ENCODE assay signal across 12 cellular contexts in genomic region chr15:38565287-38565670, GRCh38. TPM values are rescaled to one million over a fixed set of nuclear protein-coding genes. Genes with fewer than 3 reads are reported as not detected.
DNase-seq lines count a peak whose midpoint lies in the region; ATAC-seq, FAIRE-seq and TF ChIP-seq lines count a peak whose summit lies in the region.
"Had no signal": no experiment of that assay in that cellular context is flagged by ENCODE, and none has a peak within 500 bp of the region (broad histone marks: within the 10 kb centered on the region; RNA-seq: fewer than 3 reads in every experiment).

No MANE protein-coding gene starts in this region.

- peaks cover 3 to 32% of the 10 kb centered on the region in 2 experiments; a peak in 4 of 5 replicates for H3K27me3 ChIP-seq in HepG2 (ENCODE audit: control insufficient read depth in 1 of 2, insufficient read depth in 2 of 2, low read length in 2 of 2)
- no peaks in the 10 kb centered on the region for H3K27me3 ChIP-seq in thymus (ENCODE audit: control insufficient read depth, insufficient read depth)

- 29% methylated on average over 8 of the region's 16 CpGs for WGBS in HepG2 (ENCODE audit: low lambda C conversion rate)
- 90% methylated on average over 16 of the region's 16 CpGs for WGBS in thymus

- TF ChIP-seq EP300 in HepG2 (IDR thresholded peaks at IDR 0.05; ENCODE audit: low read depth in 2 of 2, low read length in 2 of 2) (no peak), HepG2 (CRISPR knock-in tag; IDR thresholded peaks at IDR 0.05; ENCODE audit: borderline replicate concordance) (no peak)

- no peak overlapping the region for H3K9ac ChIP-seq in HepG2 (ENCODE audit: insufficient read depth, low read depth, low read length)

- H2AFZ ChIP-seq in HepG2 (ENCODE audit: low read length), result no peak overlapping the region

- H3K9me3 Mint-ChIP-seq in activated naive CD4-positive, alpha-beta T cell treated with anti-CD3 and anti-CD28 coated beads for 36 hours, result peaks cover 2% of the 10 kb centered on the region
- H3K9me3 Mint-ChIP-seq in activated CD8-positive, alpha-beta T cell treated with anti-CD3 and anti-CD28 coated beads for 36 hours, result peaks cover 9% of the 10 kb centered on the region

- FAIRE-seq in HepG2 (lab: Jason Lieb, UNC), result no peak
- FAIRE-seq: bronchial epithelial cell had no signal

- H3K36me3 Mint-ChIP-seq in activated naive CD4-positive, alpha-beta T cell treated with anti-CD3 and anti-CD28 coated beads for 36 hours (ENCODE audit: low read depth), result peaks cover 15% of the 10 kb centered on the region
- peaks cover 35% of the 10 kb centered on the region for H3K36me3 Mint-ChIP-seq in activated CD8-positive, alpha-beta T cell treated with anti-CD3 and anti-CD28 coated beads for 36 hours (ENCODE audit: low read depth)

- in situ Hi-C loops in HepG2 (cut with HindIII; ENCODE audit: extremely low pct_ligation_motif_present, low pct_unique_long_range_greater_than_20kb), result no loop called here

- H4K20me1 ChIP-seq in HepG2 (ENCODE audit: insufficient read depth, low read length), result no peaks in the 10 kb centered on the region

- no peaks in the 10 kb centered on the region for H3K36me3 ChIP-seq in HepG2 (replicated peaks in 1 of 2; ENCODE audit: control insufficient read depth in 1 of 2, insufficient read depth in 2 of 2, low read length in 2 of 2)
- H3K36me3 ChIP-seq in thymus (ENCODE audit: control insufficient read depth, insufficient read depth), result no peaks in the 10 kb centered on the region
- H3K36me3 ChIP-seq: heart left ventricle, WERI-Rb-1 had no signal

- H3K4me3 Mint-ChIP-seq in activated naive CD4-positive, alpha-beta T cell treated with anti-CD3 and anti-CD28 coated beads for 36 hours, result peak overlapping the region; percentile 96
- H3K4me3 Mint-ChIP-seq in activated CD8-positive, alpha-beta T cell treated with anti-CD3 and anti-CD28 coated beads for 36 hours, result peak overlapping the region; percentile 83

- no peaks in the 10 kb centered on the region for H3K27me3 Mint-ChIP-seq in activated naive CD4-positive, alpha-beta T cell treated with anti-CD3 and anti-CD28 coated beads for 36 hours (ENCODE audit: low read depth)
- no peaks in the 10 kb centered on the region for H3K27me3 Mint-ChIP-seq in activated CD8-positive, alpha-beta T cell treated with anti-CD3 and anti-CD28 coated beads for 36 hours

- H3K79me2 ChIP-seq in HepG2 (ENCODE audit: insufficient read depth, low read length), result no peaks in the 10 kb centered on the region

- H3K4me3 ChIP-seq in HepG2 (replicated peaks in 1 of 3; ENCODE audit: insufficient read depth in 1 of 3, low read depth in 2 of 3, low read length in 3 of 3) (no peak overlapping the region; a peak in 1 of 6 replicates), thymus (ENCODE audit: low read length) (peak overlapping the region; percentile 91)

- H3K27ac Mint-ChIP-seq in activated naive CD4-positive, alpha-beta T cell treated with anti-CD3 and anti-CD28 coated beads for 36 hours, result peak overlapping the region; percentile 84
- H3K27ac Mint-ChIP-seq in activated CD8-positive, alpha-beta T cell treated with anti-CD3 and anti-CD28 coated beads for 36 hours, result peak overlapping the region; percentile 88

- POLR2A ChIA-PET in activated CD8-positive, alpha-beta T cell treated with anti-CD3 and anti-CD28 coated beads for 36 hours (lab: Charles Lee), result interaction anchor here (0.6 to 8.4 kb wide), 8 partner anchors 8 to 122 kb away, joined by 3 to 192 read pairs (median 11); no protein-coding TSS in a partner anchor
- POLR2A ChIA-PET in HepG2 (lab: Yijun Ruan, JAX) (no interaction called here), RWPE1 (lab: Yijun Ruan, JAX; ENCODE audit: low non-redundant PET) (no interaction called here)

- H3K4me2 ChIP-seq in HepG2 (ENCODE audit: low read depth, low read length), result peak overlapping the region; percentile 70; the same call in 1 of the 2 replicates

- TF ChIP-seq POLR2A in HepG2 (IDR thresholded peaks at IDR 0.05; ENCODE audit: insufficient read depth in 1 of 2, low read depth in 2 of 2, low read length in 2 of 2), result no peak

- CTCF ChIA-PET in activated naive CD4-positive, alpha-beta T cell treated with anti-CD3 and anti-CD28 coated beads for 36 hours (lab: Charles Lee), result interaction anchor here (0.6 to 9.6 kb wide), 5 partner anchors 62 to 126 kb away, joined by 4 to 352 read pairs (median 44); no protein-coding TSS in a partner anchor
- CTCF ChIA-PET in activated CD8-positive, alpha-beta T cell treated with anti-CD3 and anti-CD28 coated beads for 36 hours (lab: Charles Lee), result interaction anchor here (1.0 to 9.1 kb wide), 6 partner anchors 23 to 135 kb away, joined by 4 to 464 read pairs (median 46); no protein-coding TSS in a partner anchor
- CTCF ChIA-PET in HepG2 (lab: Yijun Ruan, JAX; ENCODE audit: low intra/inter-chr PET ratio, low total read pairs) (interaction anchor here (1.6 kb wide), 1 partner anchor 125 kb away, joined by 5 read pairs; no protein-coding TSS in a partner anchor), RWPE1 (lab: Yijun Ruan, JAX) (interaction anchor here (0.6 to 1.7 kb wide), 5 partner anchors 16 to 118 kb away, joined by 3 to 11 read pairs (median 4); no protein-coding TSS in a partner anchor)

- intact Hi-C loops in activated naive CD4-positive, alpha-beta T cell treated with anti-CD3 and anti-CD28 coated beads for 36 hours (cut with micrococcal nuclease), result loop anchor here (1.0 to 10.0 kb wide), 3 partner anchors 22 to 1220 kb away; partner anchors contain the start of gene FSIP1
- intact Hi-C loops in activated CD8-positive, alpha-beta T cell treated with anti-CD3 and anti-CD28 coated beads for 36 hours (cut with micrococcal nuclease), result no loop called here
- intact Hi-C loops in HepG2 (cut with micrococcal nuclease; ENCODE audit: unreplicated experiment), result loop anchor here (10.0 kb wide), 1 partner anchor 90 kb away; no protein-coding TSS in a partner anchor

- H3K4me1 ChIP-seq in HepG2 (ENCODE audit: insufficient read depth, low read length) (no peaks in the 10 kb centered on the region), thymus (ENCODE audit: control insufficient read depth, insufficient read depth, low read length) (peaks cover 29% of the 10 kb centered on the region)

- no peak for DNase-seq in activated naive CD4-positive, alpha-beta T cell treated with anti-CD3 and anti-CD28 coated beads for 36 hours
- no peak for DNase-seq in activated naive CD4-positive, alpha-beta T cell (lab: John Stamatoyannopoulos, UW)
- no peak for DNase-seq in activated CD8-positive, alpha-beta T cell treated with anti-CD3 and anti-CD28 coated beads for 36 hours
- DNase-seq in HepG2 (ENCODE audit: low spot score), result no peak
- no peak for DNase-seq in RWPE1 (ENCODE audit: low spot score)
- no peak for DNase-seq in AG08396 (ENCODE audit: low spot score)
- DNase-seq: NCI-H524 treated with DMSO at 0.1 percent for 48 hours had no signal

- no peak for ATAC-seq in activated CD8-positive, alpha-beta T cell treated with anti-CD3 and anti-CD28 coated beads for 36 hours
- ATAC-seq in HepG2, result peak; percentile 23
- ATAC-seq in GM21576 (IDR thresholded peaks at IDR 0.05; ENCODE audit: unreplicated experiment), result no peak

- no TSS peak for BruUV-seq in HepG2 (replicated peaks; lab: Mats Ljungman, UMichigan)

- TF ChIP-seq RAD21 in HepG2 (CRISPR knock-in tag; IDR thresholded peaks at IDR 0.05), result no peak

- H3K27ac ChIP-seq in HepG2 (ENCODE audit: extremely low read length, insufficient read depth, low read length) (no peak overlapping the region), thymus (ENCODE audit: low read depth) (no peak overlapping the region), RWPE1 (no peak overlapping the region)
- H3K27ac ChIP-seq: WERI-Rb-1 had no signal

- no peak for TF ChIP-seq CTCF in activated CD8-positive, alpha-beta T cell treated with anti-CD3 and anti-CD28 coated beads for 36 hours (IDR thresholded peaks at IDR 0.05)
- TF ChIP-seq CTCF in HepG2 (CRISPR knock-in tag; IDR thresholded peaks at IDR 0.05), result no peak
- no peak for TF ChIP-seq CTCF in RWPE1 (conservative IDR thresholded peaks at IDR 0.05; ENCODE audit: low read depth)

- H3K9me3 ChIP-seq in HepG2 (ENCODE audit: low read length) (no peaks in the 10 kb centered on the region), thymus (ENCODE audit: control insufficient read depth) (no peaks in the 10 kb centered on the region)
- H3K9me3 ChIP-seq: heart left ventricle had no signal

- H3K4me1 Mint-ChIP-seq in activated naive CD4-positive, alpha-beta T cell treated with anti-CD3 and anti-CD28 coated beads for 36 hours (ENCODE audit: low read depth), result peaks cover 41% of the 10 kb centered on the region
- H3K4me1 Mint-ChIP-seq in activated CD8-positive, alpha-beta T cell treated with anti-CD3 and anti-CD28 coated beads for 36 hours (ENCODE audit: low read depth), result peaks cover 43% of the 10 kb centered on the region

TF ChIP-seq in HepG2, 621 proteins besides CTCF, POLR2A, EP300 and RAD21 (continues in another document):
- 0 out of 2 replicates have a peak, but pooled peaks have one; percentile 30 for TF ChIP-seq REL (CRISPR knock-in tag; conservative IDR thresholded peaks at IDR 0.05)

RNA-seq across cellular contexts. Expression of gene RASGRP1, which starts 0.7 kb away (rescaled TPM):
- total RNA-seq in activated naive CD4-positive, alpha-beta T cell treated with anti-CD3 and anti-CD28 coated beads for 36 hours, result 10 to 100 TPM; 44.2 to 44.9 TPM
- 100 to 1,000 TPM; 105 to 106 TPM for total RNA-seq in activated CD8-positive, alpha-beta T cell treated with anti-CD3 and anti-CD28 coated beads for 36 hours
- 0.07 TPM in 1 of 2 replicates, not detected in the other for total RNA-seq in HepG2 (2016; rRNA removed; fragmentation: Illumina TruSeq; extraction: Trizol)
- total RNA-seq in HepG2 (2016; cell fraction: cytosol; rRNA removed; fragmentation: Illumina TruSeq; extraction: Trizol; ENCODE audit: low read depth), result not detected in 2 replicates
- 0.06 TPM in 1 of 2 replicates, not detected in the other for total RNA-seq in HepG2 (2016; cell fraction: insoluble cytoplasmic fraction; rRNA removed; fragmentation: Illumina TruSeq; extraction: Trizol)
- total RNA-seq in HepG2 (2016; cell fraction: membrane; rRNA removed; fragmentation: Illumina TruSeq; extraction: Trizol), result 0.03 TPM in 1 of 2 replicates, not detected in the other
- 0.25 TPM in 1 of 2 replicates, not detected in the other for total RNA-seq in HepG2 (2016; cell fraction: nucleus; rRNA removed; fragmentation: Illumina TruSeq; extraction: Trizol)
- not detected in 2 replicates for polyA plus RNA-seq in HepG2 (2011; rRNA removed)
- polyA plus RNA-seq in HepG2 (2011; cell fraction: cytosol; rRNA removed), result 0.03 TPM in 2 replicates
- 0.10 and 0.12 TPM in 2 replicates for polyA plus RNA-seq in HepG2 (2011; cell fraction: nucleus; rRNA removed)
- 0.03 and 0.11 TPM in 2 replicates for polyA plus RNA-seq in HepG2 (2012)
- polyA plus RNA-seq in HepG2 (2016; cell fraction: cytosol; fragmentation: Illumina TruSeq; extraction: Trizol; ENCODE audit: low read depth), result not detected in 2 replicates
- 0.04 TPM in 1 of 2 replicates, not detected in the other for polyA plus RNA-seq in HepG2 (2016; cell fraction: insoluble cytoplasmic fraction; fragmentation: Illumina TruSeq; extraction: Trizol; ENCODE audit: low read depth)
- polyA plus RNA-seq in HepG2 (2016; cell fraction: membrane; fragmentation: Illumina TruSeq; extraction: Trizol; ENCODE audit: low read depth), result not detected in 2 replicates
- polyA plus RNA-seq in HepG2 (2016; cell fraction: nucleus; fragmentation: Illumina TruSeq; extraction: Trizol; ENCODE audit: insufficient read depth, low read depth), result not detected in 2 replicates
- polyA minus RNA-seq in HepG2 (2011; rRNA and poly(A)+ RNA removed; ENCODE audit: low replicate concordance), result 0.08 and 0.40 TPM in 2 replicates
- not detected in 2 replicates for polyA minus RNA-seq in HepG2 (2011; cell fraction: cytosol; rRNA and poly(A)+ RNA removed)
- polyA minus RNA-seq in HepG2 (2011; cell fraction: nucleus; rRNA and poly(A)+ RNA removed), result 0.13 TPM in 1 of 2 replicates, not detected in the other
- 12.3 TPM for polyA plus RNA-seq in thymus

Comparison
In these comparisons a context has a peak if more than half of its experiments do, and no peak if none do; other contexts are left out.
1. RNA of gene RASGRP1, which starts 0.7 kb away (total RNA-seq): 105 to 106 TPM in activated CD8-positive, alpha-beta T cell treated with anti-CD3 and anti-CD28 coated beads for 36 hours and 44.2 to 44.9 TPM in activated naive CD4-positive, alpha-beta T cell treated with anti-CD3 and anti-CD28 coated beads for 36 hours; 0.03 to 0.25 TPM in HepG2; every median in the first group is over 10 times any median in the second.